ENCODE assay signal across 8 cellular contexts in the genomic region with DNA sequence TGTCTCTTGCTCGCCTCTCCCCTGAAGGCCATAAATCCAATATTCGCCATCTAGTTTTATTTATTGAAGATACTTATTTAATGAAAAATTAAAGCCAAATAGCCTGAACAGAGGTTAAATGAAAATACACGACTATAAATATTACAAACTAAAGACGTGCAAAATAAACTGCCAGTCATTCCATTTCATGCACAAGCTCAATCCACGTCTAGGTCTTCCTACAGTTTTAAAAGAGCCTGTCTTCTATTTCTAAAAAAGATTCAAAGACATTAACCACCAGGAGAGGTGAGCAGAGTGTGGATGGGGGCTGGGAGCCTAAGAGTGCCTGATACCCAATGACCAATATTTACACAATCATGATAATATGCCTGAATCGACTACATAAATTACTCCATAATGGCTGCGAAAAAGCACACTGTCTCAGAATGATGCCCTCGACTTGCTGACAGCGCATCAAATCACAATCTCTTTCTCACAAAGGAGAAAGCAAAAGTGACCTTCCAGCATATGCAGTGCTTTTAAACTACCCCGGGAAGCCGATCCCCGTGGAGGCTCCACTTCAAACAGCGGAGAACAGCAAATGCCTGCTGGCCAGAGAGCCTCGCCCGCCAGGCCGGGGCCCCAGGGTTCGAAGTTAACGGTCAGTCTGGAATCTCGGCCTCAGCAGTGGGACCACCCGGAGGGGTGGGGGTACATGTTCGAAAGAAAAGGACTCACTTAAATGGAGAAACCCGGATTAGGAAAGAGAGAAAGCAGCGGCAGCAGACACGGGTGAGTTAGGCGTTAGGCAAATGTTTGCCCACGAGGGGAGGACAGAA. TPM values are rescaled to one million over a fixed set of nuclear protein-coding genes. Genes with fewer than 3 reads are reported as not detected.
DNase-seq lines count a peak whose midpoint lies in the region; ATAC-seq and TF ChIP-seq lines count a peak whose summit lies in the region.

No MANE protein-coding gene starts in this region.

- peak overlapping the region; percentile 84 for H3K4me2 ChIP-seq in PC-3 (ENCODE audit: low read length)

- H3K4me3 ChIP-seq in PC-3 (ENCODE audit: low read length) (peak overlapping the region; percentile 87), liver (ENCODE audit: low read depth in 1 of 3, low read length in 3 of 3) (peak overlapping the region; percentile 74 to 89 (median 80)), subcutaneous abdominal adipose tissue (ENCODE audit: low read depth in 1 of 5, low read length in 5 of 5) (peak overlapping the region; percentile 83 to 97 (median 93))

- H3K27me3 ChIP-seq in PC-3 (ENCODE audit: low read length) (no peaks in the 10 kb centered on the region), liver (ENCODE audit: control insufficient read depth in 4 of 4, insufficient read depth in 4 of 4, low read length in 3 of 4) (no peaks in the 10 kb centered on the region), subcutaneous abdominal adipose tissue (ENCODE audit: control insufficient read depth in 5 of 5, insufficient read depth in 4 of 5, low read length in 5 of 5) (no peaks in the 10 kb centered on the region)

- no peak; the same call in 1 of the 2 replicates for ATAC-seq in PC-3
- no peak for ATAC-seq in GM18511 (IDR thresholded peaks at IDR 0.05; ENCODE audit: unreplicated experiment)

- H3K36me3 ChIP-seq in PC-3 (ENCODE audit: low read depth, low read length): peaks cover 7% of the 10 kb centered on the region; the same call in 1 of the 2 replicates
- H3K36me3 ChIP-seq in liver (ENCODE audit: control insufficient read depth in 4 of 4, insufficient read depth in 3 of 4, low read depth in 1 of 4, low read length in 3 of 4): no peaks in the 10 kb centered on the region
- H3K36me3 ChIP-seq in subcutaneous abdominal adipose tissue (ENCODE audit: control insufficient read depth in 5 of 5, insufficient read depth in 5 of 5, low read length in 5 of 5): peaks cover 0 to 6% (median 0%) of the 10 kb centered on the region in 5 donors

- no peaks in the 10 kb centered on the region; the same call in 1 of the 2 replicates for H4K20me1 ChIP-seq in PC-3 (ENCODE audit: low read length)

- DNase-seq in stimulated activated CD4-positive, alpha-beta T cell treated with anti-CD3 and anti-CD28 coated beads, Interleukin-15, amount 100 ng/mL, for 24 hours: peak; percentile 22
- DNase-seq in stimulated activated CD4-positive, alpha-beta T cell treated with anti-CD3 and anti-CD28 coated beads, Interleukin-4, amount 100 ng/mL, for 1 hour: no peak
- DNase-seq in PC-3: peak; percentile 48
- peak; percentile 3 for DNase-seq in central memory CD4-positive, alpha-beta T cell
- no peak for DNase-seq in NCI-H2196 treated with DMSO at 0.1 percent for 48 hours (lab: John Stamatoyannopoulos, UW; ENCODE audit: unreplicated experiment)

- intact Hi-C loops in PC-3 (cut with micrococcal nuclease): loop anchor here (1.0 to 5.0 kb wide), 4 partner anchors 37 to 216 kb away; no protein-coding TSS in a partner anchor

- BruUV-seq in PC-3 (replicated peaks; lab: Mats Ljungman, UMichigan): TSS peak; percentile 32

- H3K27ac ChIP-seq in PC-3 (ENCODE audit: low read length): 0 out of 2 replicates have a peak overlapping the region, but pooled peaks have one; percentile 4
- H3K27ac ChIP-seq in liver (ENCODE audit: low read depth in 1 of 2, low read length in 2 of 2): peak overlapping the region; percentile 99
- H3K27ac ChIP-seq in subcutaneous abdominal adipose tissue (ENCODE audit: low read depth, low read length): peak overlapping the region; percentile 96

- no peaks in the 10 kb centered on the region for H3F3A ChIP-seq in PC-3 (ENCODE audit: low read length, unreplicated experiment)

- H2AFZ ChIP-seq in PC-3 (ENCODE audit: low read length): peak overlapping the region; percentile 96

- H3K9me3 ChIP-seq in PC-3 (ENCODE audit: low read length) (no peaks in the 10 kb centered on the region), liver (ENCODE audit: control insufficient read depth in 4 of 4, low read length in 3 of 4) (no peaks in the 10 kb centered on the region), subcutaneous abdominal adipose tissue (ENCODE audit: control insufficient read depth in 5 of 5, low read length in 5 of 5) (no peaks in the 10 kb centered on the region)

- no peaks in the 10 kb centered on the region for H3K9me2 ChIP-seq in PC-3 (replicated peaks; ENCODE audit: low read length)

- CTCF ChIA-PET in PC-3 (lab: Charles Lee): no interaction called here

- TF ChIP-seq RAD21 in liver (IDR thresholded peaks at IDR 0.05): peak; percentile 12 to 34

- peaks cover 52% of the 10 kb centered on the region for H3K79me2 ChIP-seq in PC-3 (ENCODE audit: low read length)

- POLR2A ChIA-PET in PC-3 (lab: Charles Lee; ENCODE audit: unreplicated experiment): no interaction called here

- H3K4me1 ChIP-seq in PC-3 (ENCODE audit: insufficient read depth, low read length): peaks cover 20% of the 10 kb centered on the region
- H3K4me1 ChIP-seq in liver (ENCODE audit: control insufficient read depth in 4 of 4, insufficient read depth in 4 of 4, low read length in 3 of 4): peaks cover 16 to 58% (median 45%) of the 10 kb centered on the region in 4 donors
- peaks cover 7 to 50% (median 34%) of the 10 kb centered on the region in 5 donors for H3K4me1 ChIP-seq in subcutaneous abdominal adipose tissue (ENCODE audit: control insufficient read depth in 5 of 5, insufficient read depth in 5 of 5, low read length in 5 of 5)

- TF ChIP-seq CTCF in PC-3 (conservative IDR thresholded peaks at IDR 0.05; ENCODE audit: low read depth, low read length) (no peak), liver (IDR thresholded peaks at IDR 0.05; ENCODE audit: low read depth, low read length, missing input control) (no peak)

- H3K9ac ChIP-seq in PC-3 (ENCODE audit: low read length) (peak overlapping the region; percentile 85), liver (ENCODE audit: low read depth in 1 of 2, low read length in 2 of 2) (peak overlapping the region; percentile 73 to 95), subcutaneous abdominal adipose tissue (ENCODE audit: low read length in 5 of 5) (peak overlapping the region; percentile 83 to 92 (median 87))

- WGBS in liver: 7% methylated on average over 26 of the region's 26 CpGs

TF ChIP-seq in liver, 16 proteins besides CTCF, POLR2A, EP300 and RAD21 (continues in another document):
- TF ChIP-seq HNF4A (conservative IDR thresholded peaks at IDR 0.05) (no peak), SP1 (IDR thresholded peaks at IDR 0.05) (no peak), FOXA1 (IDR thresholded peaks at IDR 0.05) (no peak), FOXA2 (IDR thresholded peaks at IDR 0.05) (peak; percentile 41), EGR1 (IDR thresholded peaks at IDR 0.05; ENCODE audit: low read depth in 2 of 2) (no peak), TAF1 (conservative IDR thresholded peaks at IDR 0.05) (no peak), GABPA (IDR thresholded peaks at IDR 0.05 in 1 of 2, conservative IDR thresholded peaks at IDR 0.05 in 1 of 2) (no peak), JUND (IDR thresholded peaks at IDR 0.05) (no peak), YY1 (IDR thresholded peaks at IDR 0.05) (peak; percentile 79), NR2F2 (IDR thresholded peaks at IDR 0.05) (no peak), HNF4G (IDR thresholded peaks at IDR 0.05) (no peak)
- TF ChIP-seq, protein P1, sequence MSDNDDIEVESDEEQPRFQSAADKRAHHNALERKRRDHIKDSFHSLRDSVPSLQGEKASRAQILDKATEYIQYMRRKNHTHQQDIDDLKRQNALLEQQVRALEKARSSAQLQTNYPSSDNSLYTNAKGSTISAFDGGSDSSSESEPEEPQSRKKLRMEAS (IDR thresholded peaks at IDR 0.05): no peak
- TF ChIP-seq, protein P2, sequence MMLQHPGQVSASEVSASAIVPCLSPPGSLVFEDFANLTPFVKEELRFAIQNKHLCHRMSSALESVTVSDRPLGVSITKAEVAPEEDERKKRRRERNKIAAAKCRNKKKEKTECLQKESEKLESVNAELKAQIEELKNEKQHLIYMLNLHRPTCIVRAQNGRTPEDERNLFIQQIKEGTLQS (IDR thresholded peaks at IDR 0.05): no peak
- TF ChIP-seq, protein P3, sequence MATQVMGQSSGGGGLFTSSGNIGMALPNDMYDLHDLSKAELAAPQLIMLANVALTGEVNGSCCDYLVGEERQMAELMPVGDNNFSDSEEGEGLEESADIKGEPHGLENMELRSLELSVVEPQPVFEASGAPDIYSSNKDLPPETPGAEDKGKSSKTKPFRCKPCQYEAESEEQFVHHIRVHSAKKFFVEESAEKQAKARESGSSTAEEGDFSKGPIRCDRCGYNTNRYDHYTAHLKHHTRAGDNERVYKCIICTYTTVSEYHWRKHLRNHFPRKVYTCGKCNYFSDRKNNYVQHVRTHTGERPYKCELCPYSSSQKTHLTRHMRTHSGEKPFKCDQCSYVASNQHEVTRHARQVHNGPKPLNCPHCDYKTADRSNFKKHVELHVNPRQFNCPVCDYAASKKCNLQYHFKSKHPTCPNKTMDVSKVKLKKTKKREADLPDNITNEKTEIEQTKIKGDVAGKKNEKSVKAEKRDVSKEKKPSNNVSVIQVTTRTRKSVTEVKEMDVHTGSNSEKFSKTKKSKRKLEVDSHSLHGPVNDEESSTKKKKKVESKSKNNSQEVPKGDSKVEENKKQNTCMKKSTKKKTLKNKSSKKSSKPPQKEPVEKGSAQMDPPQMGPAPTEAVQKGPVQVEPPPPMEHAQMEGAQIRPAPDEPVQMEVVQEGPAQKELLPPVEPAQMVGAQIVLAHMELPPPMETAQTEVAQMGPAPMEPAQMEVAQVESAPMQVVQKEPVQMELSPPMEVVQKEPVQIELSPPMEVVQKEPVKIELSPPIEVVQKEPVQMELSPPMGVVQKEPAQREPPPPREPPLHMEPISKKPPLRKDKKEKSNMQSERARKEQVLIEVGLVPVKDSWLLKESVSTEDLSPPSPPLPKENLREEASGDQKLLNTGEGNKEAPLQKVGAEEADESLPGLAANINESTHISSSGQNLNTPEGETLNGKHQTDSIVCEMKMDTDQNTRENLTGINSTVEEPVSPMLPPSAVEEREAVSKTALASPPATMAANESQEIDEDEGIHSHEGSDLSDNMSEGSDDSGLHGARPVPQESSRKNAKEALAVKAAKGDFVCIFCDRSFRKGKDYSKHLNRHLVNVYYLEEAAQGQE (IDR thresholded peaks at IDR 0.05): no peak

RNA-seq across cellular contexts. Expression of a gene that starts 1.7 kb away (rescaled TPM):
- total RNA-seq in PC-3 (2014; rRNA removed): 7.1 and 8.8 TPM in 2 replicates
- total RNA-seq in liver: 10 to 100 TPM; 10.4 to 18.7 TPM
- polyA plus RNA-seq in liver: 1 to 10 TPM; 7.6 to 9.3 TPM

Comparison
In these comparisons a context has a peak if more than half of its experiments do, and no peak if none do; other contexts are left out.
1. DNase-seq: peak in stimulated activated CD4-positive, alpha-beta T cell treated with anti-CD3 and anti-CD28 coated beads, Interleukin-15, amount 100 ng/mL, for 24 hours (single experiment), PC-3 (single experiment) and central memory CD4-positive, alpha-beta T cell (single experiment); none in stimulated activated CD4-positive, alpha-beta T cell treated with anti-CD3 and anti-CD28 coated beads, Interleukin-4, amount 100 ng/mL, for 1 hour (single experiment) and NCI-H2196 treated with DMSO at 0.1 percent for 48 hours (single experiment).
2. H3K27ac ChIP-seq: peak in every context shown above with its lines; median percentile 99 in liver; 96 in subcutaneous abdominal adipose tissue; 4 in PC-3.
3. Peak in every context shown above with its lines, with median percentiles within 50 percentile points of each other: H3K4me3 ChIP-seq and H3K9ac ChIP-seq.